Comparison of ENCODE assay signal across 10 cellular contexts in the genomic region with DNA sequence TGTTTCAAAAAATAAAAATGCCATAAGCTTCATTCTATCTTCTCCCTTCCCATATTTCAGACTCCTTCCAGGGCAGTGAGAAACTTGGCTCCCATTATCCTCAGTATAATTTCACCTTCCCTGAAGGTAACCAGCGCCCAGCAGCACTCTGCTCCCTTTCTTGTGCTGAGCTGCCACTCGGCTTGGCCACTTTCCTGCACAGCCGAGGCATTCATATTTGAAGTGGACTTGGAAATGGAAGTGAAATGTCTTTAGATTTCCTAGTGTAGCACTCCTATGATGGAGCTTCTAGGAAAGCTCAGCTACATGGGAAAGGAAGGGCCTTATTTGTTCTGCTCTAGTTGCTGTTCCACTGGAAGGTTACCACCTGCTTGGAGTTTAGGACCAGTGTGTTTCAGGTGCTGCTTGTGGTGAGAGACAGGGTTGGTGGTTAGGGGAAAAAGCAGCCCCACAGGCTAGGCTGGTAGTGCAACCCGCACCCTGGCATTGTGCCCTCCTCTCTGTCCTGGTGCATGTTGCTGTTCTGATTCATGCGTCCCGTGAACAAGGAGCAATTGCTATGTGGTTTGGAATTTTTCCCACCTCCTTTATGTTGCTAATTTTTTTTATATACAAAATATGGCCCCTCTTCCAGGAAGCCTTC. TPM values are rescaled to one million over a fixed set of nuclear protein-coding genes. Genes with fewer than 3 reads are reported as not detected.
A peak's percentile ranks its signal among the peaks of the same experiment; 100 is the strongest.
DNase-seq lines count a peak whose midpoint lies in the region; ATAC-seq, FAIRE-seq and TF ChIP-seq lines count a peak whose summit lies in the region.
"Had no signal": no experiment of that assay in that cellular context is flagged by ENCODE, and none has a peak within 500 bp of the region (broad histone marks: within the 10 kb centered on the region; RNA-seq: fewer than 3 reads in every experiment).

No MANE protein-coding gene starts in this region.

- no peaks in the 10 kb centered on the region for H3K9me3 ChIP-seq in left lung
- H3K9me3 ChIP-seq: tibial artery had no signal

- FAIRE-seq in GM12892 (lab: Jason Lieb, UNC) (no peak), RCC 7860 (lab: Jason Lieb, UNC) (no peak)

- peak; percentile 67 for ATAC-seq in left lung
- no peak for ATAC-seq in GM18868 (IDR thresholded peaks at IDR 0.05; ENCODE audit: unreplicated experiment)
- ATAC-seq in GM21390 (IDR thresholded peaks at IDR 0.05; ENCODE audit: unreplicated experiment) = no peak

- no peak for TF ChIP-seq CTCF in astrocyte of the spinal cord (IDR thresholded peaks at IDR 0.05; ENCODE audit: low read depth, low read length)
- no peak for TF ChIP-seq CTCF in left lung (IDR thresholded peaks at IDR 0.05)

- peak overlapping the region in 1 of 2 donors; percentile 8 for H3K27ac ChIP-seq in left lung

- DNase-seq in A172 (ENCODE audit: low spot score) (peak; percentile 65), GM12892 (ENCODE audit: insufficient read length) (no peak), astrocyte of the spinal cord (ENCODE audit: low read depth, low spot score) (peak; percentile 73), left lung (peak in 1 of 2 donors; percentile 53), NCI-H2196 (lab: John Stamatoyannopoulos, UW; ENCODE audit: unreplicated experiment) (no peak), RCC 7860 (ENCODE audit: low spot score) (no peak)
- DNase-seq: islet precursor cell had no signal

- no peaks in the 10 kb centered on the region for H3K27me3 ChIP-seq in left lung
- H3K27me3 ChIP-seq: tibial artery had no signal

- peaks cover 0 to 6% of the 10 kb centered on the region in 2 donors for H3K4me1 ChIP-seq in left lung

- peaks cover 0 to 49% of the 10 kb centered on the region in 2 donors for H3K36me3 ChIP-seq in left lung

- in situ Hi-C loops in astrocyte of the spinal cord (cut with HindIII; ENCODE audit: low sequenced_read_pairs) = no loop called here

- TF ChIP-seq POLR2A in GM12892 (IDR thresholded peaks at IDR 0.05; ENCODE audit: low read depth, low read length) = peak; percentile 11; the same call in 1 of the 2 replicates

- intact Hi-C loops in left lung (cut with DNase I) = no loop called here

- H3K4me3 ChIP-seq in astrocyte of the spinal cord (ENCODE audit: low read depth, low read length) (no peak overlapping the region), left lung (no peak overlapping the region)
- H3K4me3 ChIP-seq: tibial artery had no signal

RNA-seq across cellular contexts. Expression of a gene that starts 53.8 kb away (rescaled TPM):
- 135 and 142 TPM in 2 replicates for total RNA-seq in A172 (2014; rRNA removed; shearing (Covaris generic))
- polyA plus RNA-seq in GM12892 (2012; ENCODE audit: missing spikeins) = 76.7 TPM
- total RNA-seq in left lung = 100 to 1,000 TPM; 108 to 142 TPM

Comparison
In these comparisons a context has a peak if more than half of its experiments do, and no peak if none do; other contexts are left out.
1. DNase-seq: peak in A172 (single experiment) and astrocyte of the spinal cord (single experiment); none in GM12892 (single experiment), NCI-H2196 (single experiment) and RCC 7860 (single experiment).